13 cellular contexts compared by ENCODE assay signal in genomic region chr1:10599194-10599861, GRCh38.
DNase-seq lines count a peak whose midpoint lies in the region; ATAC-seq and TF ChIP-seq lines count a peak whose summit lies in the region.
"Had no signal": no experiment of that assay in that cellular context is flagged by ENCODE, and none has a peak within 500 bp of the region (broad histone marks: within the 10 kb centered on the region; RNA-seq: fewer than 3 reads in every experiment).

No MANE protein-coding gene starts in this region.

- no peak for TF ChIP-seq CTCF in WTC11 (IDR thresholded peaks at IDR 0.05)

- H3K4me2 ChIP-seq in GM23248 (ENCODE audit: unreplicated experiment): peak overlapping the region; percentile 46
- H3K4me2 ChIP-seq in skeletal muscle satellite cell (ENCODE audit: low read length): peak overlapping the region; percentile 28

- H3K9ac ChIP-seq in GM23248 (0 out of 2 replicates have a peak overlapping the region, but pooled peaks have one; percentile 31), skeletal muscle satellite cell (ENCODE audit: low read depth, low read length) (peak overlapping the region; percentile 23)

- H3K27ac Mint-ChIP-seq in WTC11: peak overlapping the region; percentile 25; the same call in 1 of the 2 replicates

- H3K4me3 ChIP-seq in GM23248 (no peak overlapping the region), skeletal muscle satellite cell (ENCODE audit: low read length) (no peak overlapping the region)
- H3K4me3 ChIP-seq: prostate gland had no signal

- H3K27me3 ChIP-seq in GM23248 (replicated peaks; ENCODE audit: insufficient read depth) (no peaks in the 10 kb centered on the region), skeletal muscle satellite cell (ENCODE audit: control insufficient read depth, insufficient read depth, low read length) (no peaks in the 10 kb centered on the region)

- DNase-seq in GM23248 (peak; percentile 84), WTC11 (ENCODE audit: low spot score) (no peak), hepatic stellate cell (ENCODE audit: low spot score) (peak; percentile 81), CD1c-positive myeloid dendritic cell (ENCODE audit: extremely low spot score) (no peak)
- no peak for DNase-seq in stimulated activated CD4-positive, alpha-beta T cell treated with anti-CD3 and anti-CD28 coated beads, Interleukin-15, amount 100 ng/mL, for 24 hours
- DNase-seq in activated CD4-positive, alpha-beta T cell treated with anti-CD3 and anti-CD28 coated beads for 4 hours: no peak
- DNase-seq: activated gamma-delta T cell treated with Interleukin-2 at 50 U/mL for 16 hours, DND-41, NCI-H2171 treated with DMSO at 0.1 percent for 48 hours, SHP77 treated with DMSO at 0.1 percent for 48 hours had no signal

- in situ Hi-C loops in GM23248 (cut with MboI): no loop called here

- no peaks in the 10 kb centered on the region for H3K27me3 Mint-ChIP-seq in WTC11 (ENCODE audit: low read depth)

- CTCF ChIA-PET in WTC11 (lab: Charles Lee): no interaction called here

- H4K20me1 ChIP-seq in GM23248 (ENCODE audit: insufficient read depth): no peaks in the 10 kb centered on the region

- H3K4me1 ChIP-seq in GM23248 (ENCODE audit: insufficient read depth): peaks cover 18% of the 10 kb centered on the region
- H3K4me1 ChIP-seq in skeletal muscle satellite cell (ENCODE audit: control insufficient read depth, insufficient read depth, low read length): peaks cover 28% of the 10 kb centered on the region

- POLR2A ChIA-PET in WTC11 (lab: Charles Lee): no interaction called here

- H3K4me3 Mint-ChIP-seq in WTC11: no peak overlapping the region

- no peak for ATAC-seq in WTC11
- ATAC-seq in GM21423 (IDR thresholded peaks at IDR 0.05; ENCODE audit: unreplicated experiment): no peak

- peak overlapping the region; percentile 70 for H3K27ac ChIP-seq in GM23248
- H3K27ac ChIP-seq: prostate gland had no signal

- no peaks in the 10 kb centered on the region for H3K79me2 ChIP-seq in GM23248 (ENCODE audit: insufficient read depth)

- H3K36me3 Mint-ChIP-seq in WTC11: no peaks in the 10 kb centered on the region

- peaks cover 51% of the 10 kb centered on the region for H3K4me1 Mint-ChIP-seq in WTC11

- no peaks in the 10 kb centered on the region for H3K9me2 ChIP-seq in GM23248 (ENCODE audit: insufficient read depth)

- H3K36me3 ChIP-seq in GM23248 (ENCODE audit: low read depth) (no peaks in the 10 kb centered on the region), skeletal muscle satellite cell (ENCODE audit: insufficient read depth, low read length) (no peaks in the 10 kb centered on the region)
- H3K36me3 ChIP-seq: prostate gland had no signal

- no peaks in the 10 kb centered on the region for H3K9me3 ChIP-seq in GM23248 (ENCODE audit: low read depth)
- no peaks in the 10 kb centered on the region for H3K9me3 ChIP-seq in skeletal muscle satellite cell (replicated peaks; ENCODE audit: low read length)
- H3K9me3 ChIP-seq: prostate gland had no signal

- WGBS in GM23248 (ENCODE audit: low coverage in 1 of 2, low lambda C conversion rate in 2 of 2, missing lambda C conversion rate in 2 of 2), 2 experiments: 67 to 72% methylated on average over 6 of the region's 6 CpGs

- peaks cover 22% of the 10 kb centered on the region for H3F3A ChIP-seq in GM23248 (ENCODE audit: insufficient read depth)

- H2AFZ ChIP-seq in GM23248: no peak overlapping the region

- no peaks in the 10 kb centered on the region for H3K9me3 Mint-ChIP-seq in WTC11

TF ChIP-seq in WTC11, 78 proteins besides CTCF, POLR2A, EP300 and RAD21:
- TF ChIP-seq, protein P1, sequence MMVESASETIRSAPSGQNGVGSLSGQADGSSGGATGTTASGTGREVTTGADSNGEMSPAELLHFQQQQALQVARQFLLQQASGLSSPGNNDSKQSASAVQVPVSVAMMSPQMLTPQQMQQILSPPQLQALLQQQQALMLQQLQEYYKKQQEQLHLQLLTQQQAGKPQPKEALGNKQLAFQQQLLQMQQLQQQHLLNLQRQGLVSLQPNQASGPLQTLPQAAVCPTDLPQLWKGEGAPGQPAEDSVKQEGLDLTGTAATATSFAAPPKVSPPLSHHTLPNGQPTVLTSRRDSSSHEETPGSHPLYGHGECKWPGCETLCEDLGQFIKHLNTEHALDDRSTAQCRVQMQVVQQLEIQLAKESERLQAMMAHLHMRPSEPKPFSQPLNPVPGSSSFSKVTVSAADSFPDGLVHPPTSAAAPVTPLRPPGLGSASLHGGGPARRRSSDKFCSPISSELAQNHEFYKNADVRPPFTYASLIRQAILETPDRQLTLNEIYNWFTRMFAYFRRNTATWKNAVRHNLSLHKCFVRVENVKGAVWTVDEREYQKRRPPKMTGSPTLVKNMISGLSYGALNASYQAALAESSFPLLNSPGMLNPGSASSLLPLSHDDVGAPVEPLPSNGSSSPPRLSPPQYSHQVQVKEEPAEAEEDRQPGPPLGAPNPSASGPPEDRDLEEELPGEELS (CRISPR knock-in tag; IDR thresholded peaks at IDR 0.05): no peak
- TF ChIP-seq ESRRA (CRISPR knock-in tag; IDR thresholded peaks at IDR 0.05; ENCODE audit: borderline replicate concordance): no peak
- TF ChIP-seq ZNF263 (CRISPR knock-in tag; IDR thresholded peaks at IDR 0.05; ENCODE audit: low read depth): no peak
- no peak for TF ChIP-seq ERG (CRISPR knock-in tag; IDR thresholded peaks at IDR 0.05)
- TF ChIP-seq SOX15 (CRISPR knock-in tag; IDR thresholded peaks at IDR 0.05): no peak
- TF ChIP-seq ELF4 (CRISPR knock-in tag; IDR thresholded peaks at IDR 0.05; ENCODE audit: low read depth): no peak
- TF ChIP-seq ZNF219 (CRISPR knock-in tag; IDR thresholded peaks at IDR 0.05; ENCODE audit: borderline replicate concordance): no peak
- no peak for TF ChIP-seq USF2 (CRISPR knock-in tag; IDR thresholded peaks at IDR 0.05)
- no peak for TF ChIP-seq RORB (CRISPR knock-in tag; IDR thresholded peaks at IDR 0.05)
- no peak for TF ChIP-seq NR1H2 (CRISPR knock-in tag; IDR thresholded peaks at IDR 0.05)
- TF ChIP-seq PRRX2 (CRISPR knock-in tag; IDR thresholded peaks at IDR 0.05): no peak
- no peak for TF ChIP-seq GTF2I (CRISPR knock-in tag; conservative IDR thresholded peaks at IDR 0.05)
- no peak for TF ChIP-seq AFF4 (CRISPR knock-in tag; IDR thresholded peaks at IDR 0.05; ENCODE audit: borderline replicate concordance)
- TF ChIP-seq ZNF671 (CRISPR knock-in tag; IDR thresholded peaks at IDR 0.05): no peak
- TF ChIP-seq HMGA2 (CRISPR knock-in tag; IDR thresholded peaks at IDR 0.05): no peak
- TF ChIP-seq, protein P2, sequence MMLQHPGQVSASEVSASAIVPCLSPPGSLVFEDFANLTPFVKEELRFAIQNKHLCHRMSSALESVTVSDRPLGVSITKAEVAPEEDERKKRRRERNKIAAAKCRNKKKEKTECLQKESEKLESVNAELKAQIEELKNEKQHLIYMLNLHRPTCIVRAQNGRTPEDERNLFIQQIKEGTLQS (CRISPR knock-in tag; conservative IDR thresholded peaks at IDR 0.05): no peak
- no peak for TF ChIP-seq ZNF423 (CRISPR knock-in tag; IDR thresholded peaks at IDR 0.05)

Comparison
In these comparisons a context has a peak if more than half of its experiments do, and no peak if none do; other contexts are left out.
1. DNase-seq: peak in GM23248 (single experiment) and hepatic stellate cell (single experiment); none in WTC11 (single experiment), CD1c-positive myeloid dendritic cell (single experiment), stimulated activated CD4-positive, alpha-beta T cell treated with anti-CD3 and anti-CD28 coated beads, Interleukin-15, amount 100 ng/mL, for 24 hours (single experiment) and activated CD4-positive, alpha-beta T cell treated with anti-CD3 and anti-CD28 coated beads for 4 hours (0 of 2).